8 cellular contexts compared by ENCODE assay signal in the genomic region with DNA sequence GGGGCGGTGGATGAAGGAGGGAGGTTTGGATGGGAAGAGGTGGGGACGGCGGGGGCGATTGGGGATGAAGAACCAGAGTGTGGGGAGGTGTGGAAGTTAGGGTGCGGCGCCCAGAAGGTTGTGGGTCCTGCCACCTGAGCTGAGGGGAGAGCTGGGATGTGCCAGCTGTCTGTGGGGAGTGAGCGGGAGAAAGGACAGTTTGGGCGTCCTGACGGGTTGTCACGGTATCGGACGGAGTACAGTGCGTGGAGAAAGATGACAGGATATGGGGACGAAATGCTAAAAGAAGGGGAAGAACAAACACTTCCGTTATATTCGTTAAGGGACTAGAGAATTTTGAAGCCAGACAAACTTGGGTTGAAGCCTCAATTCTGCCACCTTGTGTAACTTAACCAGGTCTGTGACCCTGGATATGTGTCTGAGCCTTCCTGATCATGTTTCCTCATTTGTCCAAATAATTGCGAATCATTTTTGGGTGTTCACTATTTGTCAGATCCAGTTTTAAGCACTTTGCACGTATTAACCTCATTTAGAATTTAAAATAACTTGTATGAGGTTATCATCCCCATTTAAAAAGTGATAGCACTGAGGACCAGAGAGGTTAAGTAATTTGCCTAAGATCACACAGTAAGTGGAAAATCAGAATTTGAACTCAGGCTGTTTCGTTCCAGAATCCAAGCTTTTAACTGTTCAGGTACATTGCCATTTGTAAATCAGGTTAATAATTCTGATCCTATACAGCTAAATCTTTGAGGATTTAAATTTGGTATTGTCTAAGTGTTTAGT. TPM values are rescaled to one million over a fixed set of nuclear protein-coding genes. Genes with fewer than 3 reads are reported as not detected.
DNase-seq lines count a peak whose midpoint lies in the region; ATAC-seq and TF ChIP-seq lines count a peak whose summit lies in the region.

No MANE protein-coding gene starts in this region.

- peak; percentile 4 to 8 for ATAC-seq in activated CD4-positive, CD25-positive, alpha-beta regulatory T cell treated with anti-CD3 and anti-CD28 coated beads, Interleukin-2, amount 50 U/mL, for 24 hours
- ATAC-seq in body of pancreas: no peak

- peak overlapping the region; percentile 89 for H3K4me3 ChIP-seq in HEK293 (ENCODE audit: low read depth, low read length)
- H3K4me3 ChIP-seq in body of pancreas: peak overlapping the region; percentile 44 to 68
- peak overlapping the region; percentile 65 for H3K4me3 ChIP-seq in lower leg skin (ENCODE audit: low read depth, poor library complexity, severe bottlenecking)
- peak overlapping the region; percentile 58 to 83 (median 68) for H3K4me3 ChIP-seq in tibial nerve

- POLR2A ChIA-PET in HEK293 (lab: Yijun Ruan, JAX): no interaction called here

- TF ChIP-seq POLR2A in body of pancreas (IDR thresholded peaks at IDR 0.05): no peak
- no peak for TF ChIP-seq POLR2A in lower leg skin (IDR thresholded peaks at IDR 0.05)
- TF ChIP-seq POLR2A in tibial nerve (IDR thresholded peaks at IDR 0.05): no peak

- CTCF ChIA-PET in HEK293 (lab: Yijun Ruan, JAX): interaction anchor here (0.6 to 2.7 kb wide), 3 partner anchors 15 to 95 kb away, joined by 3 to 8 read pairs (median 5); no protein-coding TSS in a partner anchor

- TF ChIP-seq CTCF in HEK293 (tag by site-specific recombination; IDR thresholded peaks at IDR 0.05): no peak; the same call in 1 of the 2 replicates
- TF ChIP-seq CTCF in body of pancreas (IDR thresholded peaks at IDR 0.05): no peak
- no peak for TF ChIP-seq CTCF in lower leg skin (IDR thresholded peaks at IDR 0.05)
- TF ChIP-seq CTCF in tibial nerve (IDR thresholded peaks at IDR 0.05): no peak

- WGBS in body of pancreas, 2 donors: 3 to 5% methylated on average over 19 of the region's 19 CpGs
- WGBS in lower leg skin, 2 donors: 5% methylated on average over 19 of the region's 19 CpGs
- 6% methylated on average over 19 of the region's 19 CpGs for WGBS in tibial nerve, 2 donors

- no peaks in the 10 kb centered on the region for H3K27me3 ChIP-seq in body of pancreas
- H3K27me3 ChIP-seq in tibial nerve: no peaks in the 10 kb centered on the region

- intact Hi-C loops in body of pancreas (cut with DNase I): no loop called here
- intact Hi-C loops in lower leg skin (cut with DNase I; ENCODE audit: low total_unique reads): loop anchor here (10.0 kb wide), 1 partner anchor 91 kb away; no protein-coding TSS in a partner anchor

- H3K27ac ChIP-seq in HEK293 (ENCODE audit: extremely low read depth, low read depth, low read length) (peak overlapping the region; percentile 75), body of pancreas (peak overlapping the region; percentile 72 to 91 (median 82)), tibial nerve (peak overlapping the region; percentile 85 to 92 (median 90))

- H3K4me1 ChIP-seq in HEK293 (ENCODE audit: control insufficient read depth, insufficient read depth, low read length) (peaks cover 2% of the 10 kb centered on the region; the same call in 1 of the 2 replicates), body of pancreas (peaks cover 13% of the 10 kb centered on the region), tibial nerve (peaks cover 0 to 45% (median 23%) of the 10 kb centered on the region in 4 donors)

- H3K36me3 ChIP-seq in HEK293 (ENCODE audit: control insufficient read depth in 2 of 2, insufficient read depth in 1 of 2, low read length in 2 of 2) (no peaks in the 10 kb centered on the region), body of pancreas (replicated peaks in 1 of 2; ENCODE audit: insufficient read depth in 1 of 2, low read depth in 2 of 2) (no peaks in the 10 kb centered on the region), tibial nerve (peaks cover 0 to 7% (median 0%) of the 10 kb centered on the region in 3 donors)

- DNase-seq in activated CD4-positive, CD25-positive, alpha-beta regulatory T cell treated with anti-CD3 and anti-CD28 coated beads, Interleukin-2, amount 50 U/mL, for 72 hours: no peak
- DNase-seq in NCI-H526 treated with DMSO at 0.1 percent for 48 hours (lab: John Stamatoyannopoulos, UW) (peak; percentile 50), body of pancreas (no peak), lower leg skin (ENCODE audit: low spot score in 2 of 2) (no peak), tibial nerve (ENCODE audit: low spot score in 2 of 2) (no peak)
- no peak for DNase-seq in effector CD4-positive, alpha-beta T cell

- no peak for TF ChIP-seq EP300 in tibial nerve (IDR thresholded peaks at IDR 0.05)

- H3K9me3 ChIP-seq in HEK293 (ENCODE audit: control insufficient read depth, insufficient read depth, low read depth, low read length) (no peaks in the 10 kb centered on the region), body of pancreas (no peaks in the 10 kb centered on the region), tibial nerve (no peaks in the 10 kb centered on the region)

TF ChIP-seq in HEK293, 187 proteins besides CTCF, POLR2A, EP300 and RAD21 (continues in another document):
- TF ChIP-seq ZNF121 (tag by site-specific recombination; IDR thresholded peaks at IDR 0.05) (no peak), ZNF416 (tag by site-specific recombination; IDR thresholded peaks at IDR 0.05) (no peak), BCL11A (tag by site-specific recombination; IDR thresholded peaks at IDR 0.05; ENCODE audit: low read depth) (no peak), ZNF473 (tag by site-specific recombination; IDR thresholded peaks at IDR 0.05) (no peak), ZNF324 (tag by site-specific recombination; IDR thresholded peaks at IDR 0.05) (no peak), ZNF48 (tag by site-specific recombination; IDR thresholded peaks at IDR 0.05) (no peak), ZNF2 (tag by site-specific recombination; IDR thresholded peaks at IDR 0.05) (no peak), ZNF10 (tag by site-specific recombination; IDR thresholded peaks at IDR 0.05) (no peak), ZNF133 (tag by site-specific recombination; IDR thresholded peaks at IDR 0.05) (no peak), ZNF37A (tag by site-specific recombination; IDR thresholded peaks at IDR 0.05) (no peak), ZBTB17 (tag by site-specific recombination; IDR thresholded peaks at IDR 0.05) (peak; percentile 63; the same call in 1 of the 2 replicates), ZNF768 (tag by site-specific recombination; IDR thresholded peaks at IDR 0.05) (peak; percentile 98), ZNF248 (tag by site-specific recombination; IDR thresholded peaks at IDR 0.05) (no peak), HOXA7 (CRISPR knock-in tag; IDR thresholded peaks at IDR 0.05; ENCODE audit: borderline replicate concordance) (no peak), SP3 (tag by site-specific recombination; IDR thresholded peaks at IDR 0.05) (no peak), HOXD13 (CRISPR knock-in tag; IDR thresholded peaks at IDR 0.05; ENCODE audit: borderline replicate concordance) (0 out of 2 replicates have a peak, but pooled peaks have one; percentile 25), ZNF354C (tag by site-specific recombination; IDR thresholded peaks at IDR 0.05; ENCODE audit: borderline replicate concordance, low read depth) (no peak)
- TF ChIP-seq, protein P1, sequence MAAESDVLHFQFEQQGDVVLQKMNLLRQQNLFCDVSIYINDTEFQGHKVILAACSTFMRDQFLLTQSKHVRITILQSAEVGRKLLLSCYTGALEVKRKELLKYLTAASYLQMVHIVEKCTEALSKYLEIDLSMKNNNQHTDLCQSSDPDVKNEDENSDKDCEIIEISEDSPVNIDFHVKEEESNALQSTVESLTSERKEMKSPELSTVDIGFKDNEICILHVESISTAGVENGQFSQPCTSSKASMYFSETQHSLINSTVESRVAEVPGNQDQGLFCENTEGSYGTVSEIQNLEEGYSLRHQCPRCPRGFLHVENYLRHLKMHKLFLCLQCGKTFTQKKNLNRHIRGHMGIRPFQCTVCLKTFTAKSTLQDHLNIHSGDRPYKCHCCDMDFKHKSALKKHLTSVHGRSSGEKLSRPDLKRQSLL (tag by site-specific recombination; IDR thresholded peaks at IDR 0.05): no peak
- TF ChIP-seq, protein P2, sequence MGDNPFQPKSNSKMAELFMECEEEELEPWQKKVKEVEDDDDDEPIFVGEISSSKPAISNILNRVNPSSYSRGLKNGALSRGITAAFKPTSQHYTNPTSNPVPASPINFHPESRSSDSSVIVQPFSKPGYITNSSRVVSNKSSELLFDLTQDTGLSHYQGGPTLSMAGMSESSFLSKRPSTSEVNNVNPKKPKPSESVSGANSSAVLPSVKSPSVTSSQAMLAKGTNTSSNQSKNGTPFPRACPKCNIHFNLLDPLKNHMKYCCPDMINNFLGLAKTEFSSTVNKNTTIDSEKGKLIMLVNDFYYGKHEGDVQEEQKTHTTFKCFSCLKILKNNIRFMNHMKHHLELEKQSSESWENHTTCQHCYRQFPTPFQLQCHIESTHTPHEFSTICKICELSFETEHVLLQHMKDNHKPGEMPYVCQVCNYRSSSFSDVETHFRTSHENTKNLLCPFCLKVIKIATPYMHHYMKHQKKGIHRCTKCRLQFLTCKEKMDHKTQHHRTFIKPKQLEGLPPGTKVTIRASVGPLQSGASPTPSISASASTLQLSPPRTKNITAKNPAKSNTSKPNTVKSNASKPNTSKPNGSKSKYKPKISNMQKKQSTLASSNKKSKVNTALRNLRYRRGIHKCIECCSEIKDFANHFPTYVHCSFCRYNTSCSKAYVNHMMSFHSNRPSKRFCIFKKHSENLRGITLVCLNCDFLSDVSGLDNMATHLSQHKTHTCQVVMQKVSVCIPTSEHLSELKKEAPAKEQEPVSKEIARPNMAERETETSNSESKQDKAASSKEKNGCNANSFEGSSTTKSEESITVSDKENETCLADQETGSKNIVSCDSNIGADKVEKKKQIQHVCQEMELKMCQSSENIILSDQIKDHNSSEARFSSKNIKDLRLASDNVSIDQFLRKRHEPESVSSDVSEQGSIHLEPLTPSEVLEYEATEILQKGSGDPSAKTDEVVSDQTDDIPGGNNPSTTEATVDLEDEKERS (tag by site-specific recombination; IDR thresholded peaks at IDR 0.05): no peak

RNA-seq across cellular contexts. Expression of a gene that starts 0.7 kb away (rescaled TPM):
- total RNA-seq in body of pancreas (10 to 100 TPM; 16.1 to 20.8 TPM), lower leg skin (10 to 100 TPM in 2 of 4 donors, 1 to 10 TPM in 2; 7.7 to 11.4 (median 9.0) TPM), tibial nerve (10 to 100 TPM; 23.4 to 32.7 (median 31.0) TPM)

RNA-seq across cellular contexts. Expression of a gene that starts 25.4 kb away (rescaled TPM):
- total RNA-seq in body of pancreas (10 to 100 TPM in 1 of 2 donors, 1 to 10 TPM in 1; 7.3 to 16.1 TPM), lower leg skin (10 to 100 TPM in 1 of 4 donors, 1 to 10 TPM in 3; 2.0 to 14.9 (median 4.3) TPM), tibial nerve (10 to 100 TPM; 18.9 to 33.0 (median 23.2) TPM)
